In genomic region chr2:85804583-85804982, GRCh38 we compare ENCODE assay signal across 9 cellular contexts. TPM values are rescaled to one million over a fixed set of nuclear protein-coding genes. Genes with fewer than 3 reads are reported as not detected.
DNase-seq lines count a peak whose midpoint lies in the region; ATAC-seq, FAIRE-seq and TF ChIP-seq lines count a peak whose summit lies in the region.
"Had no signal": no experiment of that assay in that cellular context is flagged by ENCODE, and none has a peak within 500 bp of the region (broad histone marks: within the 10 kb centered on the region; RNA-seq: fewer than 3 reads in every experiment).

No MANE protein-coding gene starts in this region.

- H3K18ac ChIP-seq in H1 (ENCODE audit: extremely low read depth, low read length): no peak overlapping the region

- H3K14ac ChIP-seq in H1 (ENCODE audit: insufficient read length): no peak overlapping the region

- no peaks in the 10 kb centered on the region for H3K23me2 ChIP-seq in H1 (ENCODE audit: low read depth, low read length)

- H4K20me1 ChIP-seq in H1 (replicated peaks in 1 of 2; ENCODE audit: control insufficient read depth in 1 of 2, insufficient read depth in 2 of 2, low read length in 2 of 2): no peaks in the 10 kb centered on the region

- H3K27ac ChIP-seq in H1 (ENCODE audit: low read depth, low read length) (no peak overlapping the region), pancreas (no peak overlapping the region), caudate nucleus (ENCODE audit: low read depth, low read length) (no peak overlapping the region)

- POLR2A ChIA-PET in H1 (lab: Charles Lee; ENCODE audit: partially characterized antibody): no interaction called here

- ATAC-seq in Right ventricle myocardium superior (ENCODE audit: poor library complexity) (peak; percentile 64), Right ventricle myocardium inferior (no peak), pancreas (peak in 1 of 4 donors; percentile 22), GM18909 (IDR thresholded peaks at IDR 0.05; ENCODE audit: poor library complexity, unreplicated experiment) (no peak), GM19397 (IDR thresholded peaks at IDR 0.05; ENCODE audit: unreplicated experiment) (no peak)

- no peak overlapping the region for H3K9ac ChIP-seq in H1 (replicated peaks in 1 of 4; ENCODE audit: extremely low read depth in 1 of 4, low read depth in 3 of 4, low read length in 3 of 4)

- no peak overlapping the region for H2BK5ac ChIP-seq in H1 (ENCODE audit: low read depth, low read length)

- no peak overlapping the region for H4K5ac ChIP-seq in H1 (ENCODE audit: insufficient read length, low read depth, low read length)

- H3K4ac ChIP-seq in H1 (replicated peaks; ENCODE audit: insufficient read length, low read depth, low read length): no peak overlapping the region

- no peak overlapping the region for H2BK20ac ChIP-seq in H1 (ENCODE audit: low read length)

- H3K4me3 ChIP-seq in H1 (ENCODE audit: extremely low read depth in 1 of 4, insufficient read depth in 2 of 4, low read depth in 3 of 4, low read length in 4 of 4) (no peak overlapping the region), pancreas (no peak overlapping the region)

- no peak overlapping the region for H2BK12ac ChIP-seq in H1 (ENCODE audit: low read depth, low read length)

- no peaks in the 10 kb centered on the region for H3K9me3 ChIP-seq in H1 (ENCODE audit: insufficient read depth in 2 of 2, low read depth in 1 of 2, low read length in 1 of 2)
- no peaks in the 10 kb centered on the region for H3K9me3 ChIP-seq in pancreas

- H3K56ac ChIP-seq in H1 (replicated peaks; ENCODE audit: insufficient read length, low read depth, low read length): no peak overlapping the region

- FAIRE-seq in H1 (lab: Jason Lieb, UNC): no peak
- no peak for FAIRE-seq in pancreas (lab: Jason Lieb, UNC)

- no peaks in the 10 kb centered on the region for H3K79me1 ChIP-seq in H1 (ENCODE audit: low read depth, low read length)

- no peak overlapping the region for H2BK15ac ChIP-seq in H1 (ENCODE audit: low read length)

- H4K8ac ChIP-seq in H1 (ENCODE audit: extremely low read depth, insufficient read depth, low read length): no peak overlapping the region

- 0% methylated on average over 1 of the region's 1 CpG; no CpG with 5 or more reads in 1 of the 2 experiments for WGBS in H1 (ENCODE audit: extremely low coverage in 1 of 2, insufficient coverage in 1 of 2, insufficient read length in 1 of 2, insufficient replicate concordance in 2 of 2, low coverage in 1 of 2, low lambda C conversion rate in 2 of 2, missing lambda C conversion rate in 1 of 2), 2 experiments
- WGBS in pancreas, 2 donors: 0% methylated on average over 1 of the region's 1 CpG

- no peak overlapping the region for H3K4me2 ChIP-seq in H1 (ENCODE audit: insufficient read depth in 1 of 2, low read depth in 2 of 2, low read length in 2 of 2)

- peaks cover 0 to 2% (median 0%) of the 10 kb centered on the region in 4 experiments; a peak in 1 of 7 replicates for H3K27me3 ChIP-seq in H1 (replicated peaks in 1 of 4; ENCODE audit: control insufficient read depth in 3 of 4, extremely low read depth in 1 of 4, insufficient read depth in 3 of 4, low read length in 3 of 4)
- H3K27me3 ChIP-seq in pancreas: no peaks in the 10 kb centered on the region

- intact Hi-C loops in Right ventricle myocardium superior (cut with DNase I) (no loop called here), Right ventricle myocardium inferior (cut with DNase I) (loop anchor here (2.0 kb wide), 1 partner anchor 76 kb away; no protein-coding TSS in a partner anchor), pancreas (cut with DNase I) (loop anchor here in 1 of 3 donors (10.0 kb wide), 1 partner anchor 50 kb away; the partner anchor contains the start of gene ATOH8)

- TF ChIP-seq CTCF in H1 (IDR thresholded peaks at IDR 0.05; ENCODE audit: control extremely low read depth in 1 of 3, insufficient read depth in 1 of 3, low read depth in 1 of 3, low read length in 3 of 3) (peak; percentile 51 to 61 (median 59)), pancreas (IDR thresholded peaks at IDR 0.05) (peak in 3 of 4 donors; percentile 25 to 29 (median 26))

- TF ChIP-seq EP300 in H1 (IDR thresholded peaks at IDR 0.05; ENCODE audit: borderline replicate concordance in 1 of 2, low read depth in 2 of 2, low read length in 2 of 2): no peak

- DNase-seq in Right ventricle myocardium superior (no peak), Right ventricle myocardium inferior (ENCODE audit: missing footprints) (no peak), OCI-M1 (lab: John Stamatoyannopoulos, UW) (peak; percentile 29), H1 (ENCODE audit: low read depth in 1 of 2, low spot score in 2 of 2) (no peak), pancreas (peak in 1 of 6 donors; percentile 31), caudate nucleus (lab: John Stamatoyannopoulos, UW) (no peak)

- no peak overlapping the region for H2AK5ac ChIP-seq in H1 (ENCODE audit: low read depth, low read length)

- CTCF ChIA-PET in H1 (lab: Charles Lee; ENCODE audit: partially characterized antibody): interaction anchor here (0.6 to 8.0 kb wide), 24 partner anchors 10 to 195 kb away, joined by 3 to 86 read pairs (median 4); no protein-coding TSS in a partner anchor

- no peak overlapping the region for H2BK120ac ChIP-seq in H1 (replicated peaks; ENCODE audit: low read depth, low read length)

- H3K79me2 ChIP-seq in H1 (ENCODE audit: control insufficient read depth in 1 of 2, insufficient read depth in 2 of 2, low read length in 2 of 2): no peaks in the 10 kb centered on the region

- no peak overlapping the region for H4K91ac ChIP-seq in H1 (replicated peaks; ENCODE audit: insufficient read length, low read length)

- H3K4me1 ChIP-seq in H1 (replicated peaks in 1 of 4; ENCODE audit: control insufficient read depth in 3 of 4, insufficient read depth in 4 of 4, low read length in 3 of 4) (no peaks in the 10 kb centered on the region), pancreas (no peaks in the 10 kb centered on the region)

- TF ChIP-seq RAD21 in H1 (IDR thresholded peaks at IDR 0.05 in 1 of 2, conservative IDR thresholded peaks at IDR 0.05 in 1 of 2; ENCODE audit: low read depth in 2 of 2, low read length in 2 of 2): peak; percentile 62

- H3K36me3 ChIP-seq in H1 (ENCODE audit: control insufficient read depth in 2 of 4, insufficient read depth in 4 of 4, low read length in 3 of 4): no peaks in the 10 kb centered on the region
- no peaks in the 10 kb centered on the region for H3K36me3 ChIP-seq in pancreas

- no peak overlapping the region for H3K23ac ChIP-seq in H1 (ENCODE audit: insufficient read length)

- H2AFZ ChIP-seq in H1 (ENCODE audit: low read length): 0 out of 2 replicates have a peak overlapping the region, but pooled peaks have one; percentile 81

- TF ChIP-seq POLR2A in H1 (IDR thresholded peaks at IDR 0.05; ENCODE audit: control extremely low read depth in 1 of 2, low read depth in 2 of 2, low read length in 2 of 2): no peak

TF ChIP-seq in H1, 55 proteins besides CTCF, POLR2A, EP300 and RAD21:
- TF ChIP-seq USF2 (IDR thresholded peaks at IDR 0.05; ENCODE audit: low read length) (no peak), TEAD4 (IDR thresholded peaks at IDR 0.05; ENCODE audit: low read depth, low read length) (peak; percentile 47; the same call in 1 of the 2 replicates)
TF ChIP-seq in H1: peak in this region for 1.

RNA-seq across cellular contexts. Expression of gene ATOH8, which starts 50.8 kb away (rescaled TPM):
- 25.8 TPM for total RNA-seq in Right ventricle myocardium superior
- 29.1 TPM for total RNA-seq in Right ventricle myocardium inferior
- 0.50 and 0.54 TPM in 2 replicates for total RNA-seq in H1 (2021; fragmentation: NEBNext Ultra II Directional; extraction: Animal tissue kit (Norgen Biotek cat#: 25700))
- 0.53 and 0.74 TPM in 2 replicates for polyA plus RNA-seq in H1 (2011; rRNA removed)
- 0.74 TPM for polyA plus RNA-seq in H1 (2011; cell fraction: cytosol; rRNA removed)
- polyA plus RNA-seq in H1 (2011; cell fraction: nucleus; rRNA removed): 0.93 TPM
- polyA plus RNA-seq in H1 (2012, experiment 1 of 2): 0.66 to 0.90 TPM (median 0.79 TPM) in 4 replicates
- polyA plus RNA-seq in H1 (2012, experiment 2 of 2): 0.98 TPM
- 0.30 TPM for polyA plus RNA-seq in H1 (2013, experiment 1 of 2)
- 0.31 TPM for polyA plus RNA-seq in H1 (2013, experiment 2 of 2)
- polyA minus RNA-seq in H1 (2011; rRNA and poly(A)+ RNA removed): 0.29 and 0.57 TPM in 2 replicates
- 1.2 TPM for polyA minus RNA-seq in H1 (2011; cell fraction: cytosol; rRNA and poly(A)+ RNA removed)
- polyA minus RNA-seq in H1 (2011; cell fraction: nucleus; rRNA and poly(A)+ RNA removed): 0.50 TPM
- 1 to 10 TPM; 1.7 to 4.3 (median 3.0) TPM for total RNA-seq in pancreas
- 10 to 100 TPM in 1 of 2 donors, 1 to 10 TPM in 1; 8.9 to 13.9 TPM for polyA plus RNA-seq in pancreas
- total RNA-seq: activated naive CD4-positive, alpha-beta T cell treated with anti-CD3 and anti-CD28 coated beads, Interleukin-2, amount 50 U/mL, for 72 hours had no signal
